Comparison of ENCODE assay signal across 33 cellular contexts in the genomic region with DNA sequence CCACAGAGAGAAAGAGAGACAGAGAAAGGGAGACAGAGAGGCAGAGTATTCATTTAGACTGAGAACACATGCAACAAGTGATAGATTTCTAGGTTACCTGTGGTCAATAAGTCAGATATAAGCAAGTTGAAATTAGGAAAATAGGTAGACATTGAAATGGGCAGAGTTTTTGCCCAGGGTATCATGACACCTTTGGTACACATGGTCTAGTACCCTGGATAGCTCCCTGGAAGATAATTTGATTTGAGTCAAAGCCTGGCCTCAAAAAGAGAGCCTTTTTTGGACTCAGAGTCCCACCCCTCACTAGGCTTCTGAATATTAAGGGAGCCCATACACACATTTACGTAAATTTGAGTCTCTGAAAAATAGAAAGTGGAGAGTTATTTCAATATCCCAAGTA. TPM values are rescaled to one million over a fixed set of nuclear protein-coding genes. Genes with fewer than 3 reads are reported as not detected.
"Had no signal": no experiment of that assay in that cellular context is flagged by ENCODE, and none has a peak within 500 bp of the region (broad histone marks: within the 10 kb centered on the region; RNA-seq: fewer than 3 reads in every experiment).

No MANE protein-coding gene starts in this region.

- H3K9me3 ChIP-seq: adrenal gland, breast epithelium, colonic mucosa, esophagus squamous epithelium, heart left ventricle had no signal

- DNase-seq: activated CD4-positive, alpha-beta memory T cell treated with anti-CD3 and anti-CD28 coated beads for 36 hours; activated CD4-positive, alpha-beta T cell treated with anti-CD3 and anti-CD28 coated beads for 36 hours; activated CD4-positive, alpha-beta T cell treated with anti-CD3 and anti-CD28 coated beads, Interleukin-2, amount 10 ng/mL, durations not matched to agents 24 days and 14 days; activated CD4-positive, CD25-positive, alpha-beta regulatory T cell; activated CD4-positive, CD25-positive, alpha-beta regulatory T cell treated with anti-CD3 and anti-CD28 coated beads, Interleukin-2, amount 50 U/mL, for 72 hours; activated CD8-positive, alpha-beta memory T cell treated with anti-CD3 and anti-CD28 coated beads, Interleukin-2, amount 10 ng/mL, durations not matched to agents 7 days and 5 days; activated CD8-positive, alpha-beta memory T cell treated with anti-CD3 and anti-CD28 coated beads, Interleukin-2, amount 50 U/mL, for 4 hours; activated CD8-positive, alpha-beta T cell treated with anti-CD3 and anti-CD28 coated beads, Interleukin-2, amount 10 ng/mL, durations not matched to agents 7 days and 5 days; activated effector memory CD4-positive, alpha-beta T cell treated with anti-CD3 and anti-CD28 coated beads, Interleukin-2, amount 50 U/mL, for 16 hours; activated naive CD4-positive, alpha-beta T cell treated with anti-CD3 and anti-CD28 coated beads for 36 hours; activated naive CD8-positive, alpha-beta T cell treated with anti-CD3 and anti-CD28 coated beads for 36 hours; activated naive CD8-positive, alpha-beta T cell treated with anti-CD3 and anti-CD28 coated beads, Interleukin-2, amount 50 U/mL, for 24 hours; activated T-cell treated with anti-CD3 and anti-CD28 coated beads, Interleukin-2, amount 50 U/mL, for 1 hour; activated T-cell treated with anti-CD3 and anti-CD28 coated beads, Interleukin-2, amount 50 U/mL, for 48 hours; adrenal gland; amygdala; aorta; central memory CD4-positive, alpha-beta T cell; cerebellar nuclear complex; colonic mucosa; effector CD8-positive, alpha-beta T cell; esophagus squamous epithelium; glutamatergic neuron; heart left ventricle; T-helper 2 cell had no signal

- ATAC-seq: activated CD4-positive, alpha-beta T cell treated with anti-CD3 and anti-CD28 coated beads for 36 hours; activated CD8-positive, alpha-beta memory T cell treated with anti-CD3 and anti-CD28 coated beads, Interleukin-2, amount 10 ng/mL, durations not matched to agents 7 days and 5 days; activated CD8-positive, alpha-beta T cell treated with anti-CD3 and anti-CD28 coated beads, Interleukin-2, amount 10 ng/mL, durations not matched to agents 7 days and 5 days; activated naive CD8-positive, alpha-beta T cell treated with anti-CD3 and anti-CD28 coated beads, Interleukin-2, amount 50 U/mL, for 24 hours; heart left ventricle had no signal

- H3K36me3 ChIP-seq: adrenal gland, breast epithelium, cardiac muscle cell, colonic mucosa, esophagus squamous epithelium, heart left ventricle had no signal

- H3K27ac ChIP-seq: adrenal gland, breast epithelium, cardiac muscle cell, colonic mucosa, epithelial cell of prostate, esophagus squamous epithelium, heart left ventricle had no signal

- H3K27me3 ChIP-seq: adrenal gland, cardiac muscle cell, colonic mucosa, esophagus squamous epithelium had no signal

- FAIRE-seq: endometrium, endothelial cell of umbilical vein, frontal cortex had no signal

- H3K4me3 ChIP-seq: adrenal gland, breast epithelium, cardiac muscle cell, colonic mucosa, esophagus squamous epithelium, heart left ventricle had no signal

- H3K4me1 ChIP-seq: adrenal gland, breast epithelium, colonic mucosa, esophagus squamous epithelium had no signal

RNA-seq across cellular contexts. Expression of a gene that starts 4.0 kb away (rescaled TPM):
- total RNA-seq: activated CD4-positive, alpha-beta T cell treated with anti-CD3 and anti-CD28 coated beads, Interleukin-2, amount 10 ng/mL, durations not matched to agents 24 days and 14 days; activated CD8-positive, alpha-beta memory T cell treated with anti-CD3 and anti-CD28 coated beads, Interleukin-2, amount 10 ng/mL, durations not matched to agents 7 days and 5 days; activated CD8-positive, alpha-beta T cell treated with anti-CD3 and anti-CD28 coated beads, Interleukin-2, amount 10 ng/mL, durations not matched to agents 7 days and 5 days; activated T-helper 1 cell treated with anti-CD3 and anti-CD28 coated beads, Interleukin-12 subunit alpha, Interleukin-12 subunit beta, Interleukin-2, Interleukin-4 antibody, amounts not matched to agents 30 ng/mL and 10 ng/mL and 1 ng/mL, durations not matched to agents 14 hours and 24 hours and 36 hours; T-helper 1 cell treated with Interleukin-12 subunit alpha and Interleukin-12 subunit beta and Interleukin-4 antibody, amounts not matched to agents 30 ng/mL and 1 ng/mL, for 36 hours had no signal
